14 cellular contexts compared by ENCODE assay signal in the genomic region with DNA sequence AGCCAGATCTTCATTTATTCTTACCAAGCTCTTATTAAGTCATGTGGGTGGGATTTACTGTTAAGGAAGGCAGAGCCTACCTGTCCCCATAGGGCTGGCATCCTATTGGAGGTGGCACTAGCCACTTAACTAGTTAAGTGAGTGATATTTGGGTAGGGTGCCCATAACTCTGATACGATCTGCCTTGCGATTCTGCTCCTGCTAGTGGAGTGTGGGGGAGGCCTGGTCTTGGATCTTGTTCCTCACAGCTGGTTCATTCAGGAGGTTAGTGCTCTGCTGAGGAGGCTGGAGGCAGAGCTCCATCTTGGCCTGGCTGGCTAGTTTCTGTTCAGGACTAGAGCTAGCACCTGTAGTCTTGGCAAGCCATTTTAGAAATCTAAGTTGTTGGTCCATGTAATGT. TPM values are rescaled to one million over a fixed set of nuclear protein-coding genes. Genes with fewer than 3 reads are reported as not detected.
A peak's percentile ranks its signal among the peaks of the same experiment; 100 is the strongest.
DNase-seq lines count a peak whose midpoint lies in the region; ATAC-seq and TF ChIP-seq lines count a peak whose summit lies in the region.
"Had no signal": no experiment of that assay in that cellular context is flagged by ENCODE, and none has a peak within 500 bp of the region (broad histone marks: within the 10 kb centered on the region; RNA-seq: fewer than 3 reads in every experiment).

No MANE protein-coding gene starts in this region.

- no peaks in the 10 kb centered on the region for H3K9me3 Mint-ChIP-seq in stimulated activated naive CD8-positive, alpha-beta T cell treated with anti-CD3 and anti-CD28 coated beads, Interleukin-15, Interleukin-2, amounts not matched to agents 100 ng/mL and 50 ng/mL, for 24 hours
- H3K9me3 Mint-ChIP-seq in stimulated activated naive CD8-positive, alpha-beta T cell treated with anti-CD3 and anti-CD28 coated beads, Interleukin-15, amount 100 ng/mL, for 72 hours: no peaks in the 10 kb centered on the region
- no peaks in the 10 kb centered on the region for H3K9me3 Mint-ChIP-seq in dendritic cell treated with granulocyte-macrophage colony-stimulating factor and Interleukin-4, amounts not matched to agents 40 ng/mL and 50 ng/mL, for 4 days
- no peaks in the 10 kb centered on the region for H3K9me3 Mint-ChIP-seq in stimulated activated effector memory CD8-positive, alpha-beta T cell treated with anti-CD3 and anti-CD28 coated beads, Interleukin-12 subunit alpha, Interleukin-12 subunit beta, amount 100 ng/mL, for 72 hours
- H3K9me3 Mint-ChIP-seq in HFFc6: no peaks in the 10 kb centered on the region

- no peak overlapping the region for H3K4me3 ChIP-seq in LNCaP clone FGC (ENCODE audit: low read depth, low read length)
- H3K4me3 ChIP-seq: HAP-1 had no signal

- H3K4me1 Mint-ChIP-seq in stimulated activated naive CD8-positive, alpha-beta T cell treated with anti-CD3 and anti-CD28 coated beads, Interleukin-15, Interleukin-2, amounts not matched to agents 100 ng/mL and 50 ng/mL, for 24 hours (ENCODE audit: low read depth): peaks cover 65% of the 10 kb centered on the region
- peaks cover 71% of the 10 kb centered on the region for H3K4me1 Mint-ChIP-seq in stimulated activated naive CD8-positive, alpha-beta T cell treated with anti-CD3 and anti-CD28 coated beads, Interleukin-15, amount 100 ng/mL, for 72 hours
- peaks cover 63% of the 10 kb centered on the region for H3K4me1 Mint-ChIP-seq in dendritic cell treated with granulocyte-macrophage colony-stimulating factor and Interleukin-4, amounts not matched to agents 40 ng/mL and 50 ng/mL, for 4 days (ENCODE audit: low read depth)
- H3K4me1 Mint-ChIP-seq in stimulated activated effector memory CD8-positive, alpha-beta T cell treated with anti-CD3 and anti-CD28 coated beads, Interleukin-12 subunit alpha, Interleukin-12 subunit beta, amount 100 ng/mL, for 72 hours: peaks cover 67% of the 10 kb centered on the region
- H3K4me1 Mint-ChIP-seq in HFFc6 (ENCODE audit: low read depth): peaks cover 48% of the 10 kb centered on the region

- no peaks in the 10 kb centered on the region for H3K36me3 Mint-ChIP-seq in stimulated activated naive CD8-positive, alpha-beta T cell treated with anti-CD3 and anti-CD28 coated beads, Interleukin-15, Interleukin-2, amounts not matched to agents 100 ng/mL and 50 ng/mL, for 24 hours (ENCODE audit: low read depth)
- H3K36me3 Mint-ChIP-seq in dendritic cell treated with granulocyte-macrophage colony-stimulating factor and Interleukin-4, amounts not matched to agents 40 ng/mL and 50 ng/mL, for 4 days (ENCODE audit: low read depth): peaks cover 7% of the 10 kb centered on the region
- no peaks in the 10 kb centered on the region for H3K36me3 Mint-ChIP-seq in stimulated activated effector memory CD8-positive, alpha-beta T cell treated with anti-CD3 and anti-CD28 coated beads, Interleukin-12 subunit alpha, Interleukin-12 subunit beta, amount 100 ng/mL, for 72 hours
- no peaks in the 10 kb centered on the region for H3K36me3 Mint-ChIP-seq in HFFc6 (ENCODE audit: low read depth)

- no peak for TF ChIP-seq CTCF in LNCaP clone FGC (IDR thresholded peaks at IDR 0.05; ENCODE audit: control insufficient read depth, extremely low read depth, insufficient read depth)
- no peak for TF ChIP-seq CTCF in HFFc6 (IDR thresholded peaks at IDR 0.05)

- H3K27me3 Mint-ChIP-seq in stimulated activated naive CD8-positive, alpha-beta T cell treated with anti-CD3 and anti-CD28 coated beads, Interleukin-15, Interleukin-2, amounts not matched to agents 100 ng/mL and 50 ng/mL, for 24 hours: no peaks in the 10 kb centered on the region
- no peaks in the 10 kb centered on the region for H3K27me3 Mint-ChIP-seq in stimulated activated naive CD8-positive, alpha-beta T cell treated with anti-CD3 and anti-CD28 coated beads, Interleukin-15, amount 100 ng/mL, for 72 hours
- H3K27me3 Mint-ChIP-seq in dendritic cell treated with granulocyte-macrophage colony-stimulating factor and Interleukin-4, amounts not matched to agents 40 ng/mL and 50 ng/mL, for 4 days: no peaks in the 10 kb centered on the region
- H3K27me3 Mint-ChIP-seq in HFFc6 (ENCODE audit: insufficient read depth): no peaks in the 10 kb centered on the region; the same call in 1 of the 2 replicates

- no peak for ATAC-seq in stimulated activated naive CD8-positive, alpha-beta T cell treated with anti-CD3 and anti-CD28 coated beads, Interleukin-15, amount 100 ng/mL, for 72 hours
- no peak for ATAC-seq in stimulated activated effector memory CD8-positive, alpha-beta T cell treated with anti-CD3 and anti-CD28 coated beads, Interleukin-12 subunit alpha, Interleukin-12 subunit beta, amount 100 ng/mL, for 72 hours
- no peak for ATAC-seq in HG02763 (IDR thresholded peaks at IDR 0.05; ENCODE audit: unreplicated experiment)

- intact Hi-C loops in dendritic cell treated with granulocyte-macrophage colony-stimulating factor and Interleukin-4, amounts not matched to agents 40 ng/mL and 50 ng/mL, for 4 days (cut with micrococcal nuclease): no loop called here

- DNase-seq in stimulated activated naive CD8-positive, alpha-beta T cell treated with anti-CD3 and anti-CD28 coated beads, Interleukin-15, amount 100 ng/mL, for 72 hours: no peak
- DNase-seq in LNCaP clone FGC (ENCODE audit: low read depth) (peak; percentile 33), HFFc6 (no peak)
- DNase-seq in stimulated activated effector memory CD8-positive, alpha-beta T cell treated with anti-CD3 and anti-CD28 coated beads, Interleukin-12 subunit alpha, Interleukin-12 subunit beta, amount 100 ng/mL, for 72 hours (ENCODE audit: low spot score in 2 of 2): no peak
- DNase-seq in activated CD4-positive, CD25-positive, alpha-beta regulatory T cell (lab: John Stamatoyannopoulos, UW): no peak
- DNase-seq: ACHN, DMS153, NCI-H1048, NCI-H146, NCI-H446 had no signal

- peak overlapping the region; percentile 36 for H3K27ac Mint-ChIP-seq in stimulated activated naive CD8-positive, alpha-beta T cell treated with anti-CD3 and anti-CD28 coated beads, Interleukin-15, Interleukin-2, amounts not matched to agents 100 ng/mL and 50 ng/mL, for 24 hours
- peak overlapping the region in 1 of 2 donors; percentile 78 for H3K27ac Mint-ChIP-seq in stimulated activated naive CD8-positive, alpha-beta T cell treated with anti-CD3 and anti-CD28 coated beads, Interleukin-15, amount 100 ng/mL, for 72 hours
- H3K27ac Mint-ChIP-seq in dendritic cell treated with granulocyte-macrophage colony-stimulating factor and Interleukin-4, amounts not matched to agents 40 ng/mL and 50 ng/mL, for 4 days: peak overlapping the region; percentile 11
- H3K27ac Mint-ChIP-seq in stimulated activated effector memory CD8-positive, alpha-beta T cell treated with anti-CD3 and anti-CD28 coated beads, Interleukin-12 subunit alpha, Interleukin-12 subunit beta, amount 100 ng/mL, for 72 hours: peak overlapping the region; percentile 35
- no peak overlapping the region for H3K27ac Mint-ChIP-seq in HFFc6

- no peak overlapping the region for H3K4me3 Mint-ChIP-seq in stimulated activated naive CD8-positive, alpha-beta T cell treated with anti-CD3 and anti-CD28 coated beads, Interleukin-15, Interleukin-2, amounts not matched to agents 100 ng/mL and 50 ng/mL, for 24 hours
- no peak overlapping the region for H3K4me3 Mint-ChIP-seq in stimulated activated naive CD8-positive, alpha-beta T cell treated with anti-CD3 and anti-CD28 coated beads, Interleukin-15, amount 100 ng/mL, for 72 hours
- no peak overlapping the region for H3K4me3 Mint-ChIP-seq in dendritic cell treated with granulocyte-macrophage colony-stimulating factor and Interleukin-4, amounts not matched to agents 40 ng/mL and 50 ng/mL, for 4 days
- H3K4me3 Mint-ChIP-seq in stimulated activated effector memory CD8-positive, alpha-beta T cell treated with anti-CD3 and anti-CD28 coated beads, Interleukin-12 subunit alpha, Interleukin-12 subunit beta, amount 100 ng/mL, for 72 hours: no peak overlapping the region
- no peak overlapping the region for H3K4me3 Mint-ChIP-seq in HFFc6

RNA-seq across cellular contexts. Expression of a gene that starts 9.3 kb away (rescaled TPM):
- 10 to 100 TPM; 12.7 to 14.4 (median 14.2) TPM for total RNA-seq in HFFc6 (2021; fragmentation: NEBNext Ultra II Directional; extraction: Animal tissue kit (Norgen Biotek cat#: 25700))

RNA-seq across cellular contexts. Expression of a gene that starts 20.7 kb away (rescaled TPM):
- 10 to 100 TPM; 26.3 to 32.5 (median 28.4) TPM for total RNA-seq in HFFc6 (2021; fragmentation: NEBNext Ultra II Directional; extraction: Animal tissue kit (Norgen Biotek cat#: 25700))

RNA-seq across cellular contexts. Expression of a gene that starts 44.5 kb away (rescaled TPM):
- 10 to 100 TPM; 48.5 to 69.9 (median 50.4) TPM for total RNA-seq in HFFc6 (2021; fragmentation: NEBNext Ultra II Directional; extraction: Animal tissue kit (Norgen Biotek cat#: 25700))
